ENCODE assay signal across 8 cellular contexts in the genomic region with DNA sequence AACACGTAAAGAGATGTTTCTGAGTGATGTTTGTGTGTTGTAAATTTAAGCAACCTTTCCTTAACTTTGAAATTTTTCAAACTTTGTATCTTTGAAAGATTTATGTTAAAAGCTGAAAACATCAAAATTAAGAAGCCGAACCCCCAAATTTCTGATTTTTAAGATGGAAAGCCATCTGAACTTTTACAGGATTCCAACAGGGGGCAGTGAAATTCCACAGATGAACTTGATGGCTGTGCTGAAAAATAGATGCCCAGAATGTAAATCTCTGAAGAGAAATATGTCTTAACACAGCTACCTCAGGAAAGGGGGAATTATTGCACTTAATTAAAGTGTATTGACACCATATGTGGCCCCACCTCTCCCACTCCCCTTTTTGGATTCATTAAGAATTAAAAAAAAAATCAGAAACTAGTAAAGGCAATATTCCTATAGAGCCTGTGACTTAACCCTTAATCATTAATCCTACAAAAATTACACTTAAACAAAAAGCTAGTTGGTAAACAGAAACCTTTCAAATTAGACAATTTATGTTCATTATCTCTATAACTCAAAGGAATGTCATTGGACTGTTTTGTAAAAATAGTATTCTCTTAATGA.
DNase-seq lines count a peak whose midpoint lies in the region; ATAC-seq and TF ChIP-seq lines count a peak whose summit lies in the region.

No MANE protein-coding gene starts in this region.

- CTCF ChIA-PET in HCT116 (lab: Charles Lee): interaction anchor here (0.6 to 3.1 kb wide), 50 partner anchors 10 to 1958 kb away, joined by 3 to 112 read pairs (median 4); a partner anchor contains a TSS

- no peaks in the 10 kb centered on the region for H3K9me2 ChIP-seq in HCT116 (ENCODE audit: insufficient read depth)

- H3K27ac ChIP-seq in HCT116 (ENCODE audit: low read depth, low read length): no peak overlapping the region

- ATAC-seq in HCT116: peak; percentile 42; the same call in 1 of the 2 replicates
- ATAC-seq in GM19467 (IDR thresholded peaks at IDR 0.05; ENCODE audit: unreplicated experiment): no peak
- ATAC-seq in GM21529 (IDR thresholded peaks at IDR 0.05; ENCODE audit: unreplicated experiment): no peak

- DNase-seq in AG10803 (ENCODE audit: low read depth) (peak; percentile 47), HCT116 (ENCODE audit: low read depth, low spot score) (peak; percentile 42), OCI-M1 (lab: John Stamatoyannopoulos, UW) (peak; percentile 52), fibroblast of peridontal ligament (ENCODE audit: extremely low read depth) (peak; percentile 69), skeletal muscle cell (ENCODE audit: low read depth) (peak; percentile 5), cortex of kidney (lab: John Stamatoyannopoulos, UW) (no peak)

- TF ChIP-seq CTCF in AG10803 (conservative IDR thresholded peaks at IDR 0.05; ENCODE audit: low read length) (peak; percentile 86), HCT116 (IDR thresholded peaks at IDR 0.05 in 2 of 3, conservative IDR thresholded peaks at IDR 0.05 in 1 of 3; ENCODE audit: borderline replicate concordance in 1 of 3, insufficient read depth in 1 of 3, low read depth in 2 of 3, low read length in 2 of 3) (peak; percentile 72 to 95 (median 76); a peak in 5 of 6 replicates)

- no peaks in the 10 kb centered on the region for H3K27me3 ChIP-seq in HCT116 (ENCODE audit: insufficient read depth, low read length)

- intact Hi-C loops in HCT116 (cut with micrococcal nuclease): loop anchor here (1.0 to 10.0 kb wide), 6 partner anchors 132 to 1774 kb away; no protein-coding TSS in a partner anchor

- no peak for TF ChIP-seq POLR2A in HCT116 (IDR thresholded peaks at IDR 0.05; ENCODE audit: borderline replicate concordance, extremely low read depth, insufficient read depth, insufficient read length)

- no peaks in the 10 kb centered on the region for H3K79me2 ChIP-seq in HCT116 (ENCODE audit: insufficient read depth, low read length)

- H3K4me3 ChIP-seq in AG10803 (ENCODE audit: low read length) (no peak overlapping the region), HCT116 (replicated peaks in 1 of 2; ENCODE audit: low read depth in 1 of 2, low read length in 2 of 2) (no peak overlapping the region), skeletal muscle cell (ENCODE audit: low read depth, low read length) (no peak overlapping the region)

- no peaks in the 10 kb centered on the region for H3K36me3 ChIP-seq in HCT116 (ENCODE audit: control insufficient read depth in 1 of 2, insufficient read depth in 2 of 2, low read length in 2 of 2)

- no peak overlapping the region for H3K9ac ChIP-seq in HCT116 (ENCODE audit: low read length)

- no peaks in the 10 kb centered on the region for H4K20me1 ChIP-seq in HCT116 (ENCODE audit: insufficient read depth)

- POLR2A ChIA-PET in HCT116 (lab: Charles Lee): interaction anchor here (0.9 to 1.2 kb wide), 3 partner anchors 15 to 1354 kb away, joined by 3 to 4 read pairs (median 3); a partner anchor contains a TSS

- no TSS peak for BruUV-seq in HCT116 (replicated peaks; lab: Mats Ljungman, UMichigan)

- H3K4me1 ChIP-seq in HCT116 (ENCODE audit: control insufficient read depth in 1 of 2, insufficient read depth in 2 of 2, low read length in 2 of 2): no peaks in the 10 kb centered on the region

- peak; percentile 91 for TF ChIP-seq RAD21 in HCT116 (IDR thresholded peaks at IDR 0.05; ENCODE audit: low read depth)

- H3K9me3 ChIP-seq in HCT116 (ENCODE audit: control insufficient read depth in 1 of 2, insufficient read depth in 1 of 2, low read depth in 1 of 2, low read length in 2 of 2): no peaks in the 10 kb centered on the region

- H3K4me2 ChIP-seq in HCT116 (ENCODE audit: low read length): no peak overlapping the region

- H2AFZ ChIP-seq in HCT116 (ENCODE audit: low read depth, low read length, poor library complexity, severe bottlenecking): peak overlapping the region; percentile 36

- RAD21 ChIA-PET in HCT116 (lab: Charles Lee; ENCODE audit: low non-redundant PET in 1 of 2, low total read pairs in 2 of 2, uncharacterized antibody in 2 of 2, unreplicated experiment in 2 of 2): interaction anchor here (0.6 to 2.1 kb wide), 9 partner anchors 9 to 1590 kb away, joined by 3 to 12 read pairs (median 3); no protein-coding TSS in a partner anchor

TF ChIP-seq in HCT116, 20 proteins besides CTCF, POLR2A, EP300 and RAD21:
- TF ChIP-seq CBX3 (IDR thresholded peaks at IDR 0.05; ENCODE audit: low read depth): 0 out of 2 replicates have a peak, but pooled peaks have one; percentile 27
- TF ChIP-seq, protein P1, sequence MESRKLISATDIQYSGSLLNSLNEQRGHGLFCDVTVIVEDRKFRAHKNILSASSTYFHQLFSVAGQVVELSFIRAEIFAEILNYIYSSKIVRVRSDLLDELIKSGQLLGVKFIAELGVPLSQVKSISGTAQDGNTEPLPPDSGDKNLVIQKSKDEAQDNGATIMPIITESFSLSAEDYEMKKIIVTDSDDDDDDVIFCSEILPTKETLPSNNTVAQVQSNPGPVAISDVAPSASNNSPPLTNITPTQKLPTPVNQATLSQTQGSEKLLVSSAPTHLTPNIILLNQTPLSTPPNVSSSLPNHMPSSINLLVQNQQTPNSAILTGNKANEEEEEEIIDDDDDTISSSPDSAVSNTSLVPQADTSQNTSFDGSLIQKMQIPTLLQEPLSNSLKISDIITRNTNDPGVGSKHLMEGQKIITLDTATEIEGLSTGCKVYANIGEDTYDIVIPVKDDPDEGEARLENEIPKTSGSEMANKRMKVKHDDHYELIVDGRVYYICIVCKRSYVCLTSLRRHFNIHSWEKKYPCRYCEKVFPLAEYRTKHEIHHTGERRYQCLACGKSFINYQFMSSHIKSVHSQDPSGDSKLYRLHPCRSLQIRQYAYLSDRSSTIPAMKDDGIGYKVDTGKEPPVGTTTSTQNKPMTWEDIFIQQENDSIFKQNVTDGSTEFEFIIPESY (IDR thresholded peaks at IDR 0.05; ENCODE audit: extremely low read depth, insufficient replicate concordance, low read length): no peak
